ENCODE assay signal across 1 cellular context in the genomic region with DNA sequence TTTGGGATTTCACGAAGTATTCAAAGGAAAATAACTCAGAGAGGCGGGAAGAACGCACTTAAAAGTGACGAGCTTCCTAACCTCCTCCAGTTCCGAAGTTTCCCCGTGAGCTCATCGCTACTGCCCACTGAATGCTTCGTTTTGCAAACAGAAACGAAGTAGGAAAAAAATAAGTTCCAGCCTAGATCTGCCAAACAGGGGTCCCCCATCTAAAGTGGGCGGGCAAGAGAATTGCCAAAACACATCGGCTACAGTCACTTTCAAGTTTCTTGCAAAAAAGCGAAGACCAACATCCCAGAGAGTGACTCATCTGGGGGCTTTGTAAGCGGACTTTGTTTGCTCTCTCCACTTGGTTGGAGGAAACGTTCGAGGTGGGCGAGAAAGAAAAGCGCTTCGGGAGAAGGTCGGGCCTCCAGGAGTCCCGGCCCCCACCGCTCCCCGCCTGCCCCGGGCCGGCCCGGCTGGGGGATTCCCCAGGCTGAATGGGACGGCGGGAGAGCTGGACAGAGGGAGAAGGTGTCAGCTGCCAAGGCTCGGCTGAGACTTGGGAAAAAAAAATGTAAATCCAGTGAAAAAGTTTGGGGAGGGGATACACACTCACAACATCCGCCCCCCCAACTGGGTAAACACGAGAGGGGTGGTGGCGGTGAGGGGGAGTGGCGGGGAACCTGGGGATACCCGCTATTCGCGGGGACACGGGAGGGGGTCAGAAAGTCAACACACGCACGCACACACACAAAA.
TF ChIP-seq lines count a peak whose summit lies in the region.

No MANE protein-coding gene starts in this region.

TF ChIP-seq in HepG2, 621 proteins besides CTCF, POLR2A, EP300 and RAD21 (continued from another document and continues in another):
- TF ChIP-seq, protein P1, sequence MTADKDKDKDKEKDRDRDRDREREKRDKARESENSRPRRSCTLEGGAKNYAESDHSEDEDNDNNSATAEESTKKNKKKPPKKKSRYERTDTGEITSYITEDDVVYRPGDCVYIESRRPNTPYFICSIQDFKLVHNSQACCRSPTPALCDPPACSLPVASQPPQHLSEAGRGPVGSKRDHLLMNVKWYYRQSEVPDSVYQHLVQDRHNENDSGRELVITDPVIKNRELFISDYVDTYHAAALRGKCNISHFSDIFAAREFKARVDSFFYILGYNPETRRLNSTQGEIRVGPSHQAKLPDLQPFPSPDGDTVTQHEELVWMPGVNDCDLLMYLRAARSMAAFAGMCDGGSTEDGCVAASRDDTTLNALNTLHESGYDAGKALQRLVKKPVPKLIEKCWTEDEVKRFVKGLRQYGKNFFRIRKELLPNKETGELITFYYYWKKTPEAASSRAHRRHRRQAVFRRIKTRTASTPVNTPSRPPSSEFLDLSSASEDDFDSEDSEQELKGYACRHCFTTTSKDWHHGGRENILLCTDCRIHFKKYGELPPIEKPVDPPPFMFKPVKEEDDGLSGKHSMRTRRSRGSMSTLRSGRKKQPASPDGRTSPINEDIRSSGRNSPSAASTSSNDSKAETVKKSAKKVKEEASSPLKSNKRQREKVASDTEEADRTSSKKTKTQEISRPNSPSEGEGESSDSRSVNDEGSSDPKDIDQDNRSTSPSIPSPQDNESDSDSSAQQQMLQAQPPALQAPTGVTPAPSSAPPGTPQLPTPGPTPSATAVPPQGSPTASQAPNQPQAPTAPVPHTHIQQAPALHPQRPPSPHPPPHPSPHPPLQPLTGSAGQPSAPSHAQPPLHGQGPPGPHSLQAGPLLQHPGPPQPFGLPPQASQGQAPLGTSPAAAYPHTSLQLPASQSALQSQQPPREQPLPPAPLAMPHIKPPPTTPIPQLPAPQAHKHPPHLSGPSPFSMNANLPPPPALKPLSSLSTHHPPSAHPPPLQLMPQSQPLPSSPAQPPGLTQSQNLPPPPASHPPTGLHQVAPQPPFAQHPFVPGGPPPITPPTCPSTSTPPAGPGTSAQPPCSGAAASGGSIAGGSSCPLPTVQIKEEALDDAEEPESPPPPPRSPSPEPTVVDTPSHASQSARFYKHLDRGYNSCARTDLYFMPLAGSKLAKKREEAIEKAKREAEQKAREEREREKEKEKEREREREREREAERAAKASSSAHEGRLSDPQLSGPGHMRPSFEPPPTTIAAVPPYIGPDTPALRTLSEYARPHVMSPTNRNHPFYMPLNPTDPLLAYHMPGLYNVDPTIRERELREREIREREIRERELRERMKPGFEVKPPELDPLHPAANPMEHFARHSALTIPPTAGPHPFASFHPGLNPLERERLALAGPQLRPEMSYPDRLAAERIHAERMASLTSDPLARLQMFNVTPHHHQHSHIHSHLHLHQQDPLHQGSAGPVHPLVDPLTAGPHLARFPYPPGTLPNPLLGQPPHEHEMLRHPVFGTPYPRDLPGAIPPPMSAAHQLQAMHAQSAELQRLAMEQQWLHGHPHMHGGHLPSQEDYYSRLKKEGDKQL (CRISPR knock-in tag; IDR thresholded peaks at IDR 0.05; ENCODE audit: low read depth): no peak
- TF ChIP-seq, protein P2, sequence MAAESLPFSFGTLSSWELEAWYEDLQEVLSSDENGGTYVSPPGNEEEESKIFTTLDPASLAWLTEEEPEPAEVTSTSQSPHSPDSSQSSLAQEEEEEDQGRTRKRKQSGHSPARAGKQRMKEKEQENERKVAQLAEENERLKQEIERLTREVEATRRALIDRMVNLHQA (CRISPR knock-in tag; IDR thresholded peaks at IDR 0.05): no peak
- TF ChIP-seq NPAS2 (CRISPR knock-in tag; IDR thresholded peaks at IDR 0.05; ENCODE audit: borderline replicate concordance) (no peak), EED (CRISPR knock-in tag; IDR thresholded peaks at IDR 0.05) (no peak), DNMT1 (CRISPR knock-in tag; IDR thresholded peaks at IDR 0.05) (no peak), ONECUT2 (CRISPR knock-in tag; IDR thresholded peaks at IDR 0.05) (no peak), IKZF1 (IDR thresholded peaks at IDR 0.05) (no peak), ZNF556 (CRISPR knock-in tag; IDR thresholded peaks at IDR 0.05; ENCODE audit: borderline replicate concordance) (no peak), SMAD9 (CRISPR knock-in tag; IDR thresholded peaks at IDR 0.05) (no peak), ZNF160 (CRISPR knock-in tag; IDR thresholded peaks at IDR 0.05) (no peak), NR3C1 (CRISPR knock-in tag; IDR thresholded peaks at IDR 0.05) (no peak), ZIK1 (CRISPR knock-in tag; IDR thresholded peaks at IDR 0.05; ENCODE audit: borderline replicate concordance, low read depth) (no peak), PRMT3 (CRISPR knock-in tag; IDR thresholded peaks at IDR 0.05; ENCODE audit: borderline replicate concordance, low read depth) (no peak), ZNF660 (CRISPR knock-in tag; IDR thresholded peaks at IDR 0.05; ENCODE audit: borderline replicate concordance, low read depth) (no peak), FOXA3 (CRISPR knock-in tag; IDR thresholded peaks at IDR 0.05) (peak; percentile 57), TRIM24 (CRISPR knock-in tag; IDR thresholded peaks at IDR 0.05) (no peak), ASH2L (IDR thresholded peaks at IDR 0.05; ENCODE audit: insufficient read length, low read depth, low read length) (no peak), ZNF224 (CRISPR knock-in tag; IDR thresholded peaks at IDR 0.05) (no peak), ZSCAN30 (CRISPR knock-in tag; IDR thresholded peaks at IDR 0.05) (no peak), ZNF550 (CRISPR knock-in tag; IDR thresholded peaks at IDR 0.05; ENCODE audit: borderline replicate concordance) (no peak), ZNF468 (CRISPR knock-in tag; IDR thresholded peaks at IDR 0.05) (no peak), ZNF547 (CRISPR knock-in tag; IDR thresholded peaks at IDR 0.05) (no peak; the same call in 1 of the 2 replicates), ARHGAP35 (CRISPR knock-in tag; IDR thresholded peaks at IDR 0.05; ENCODE audit: borderline replicate concordance) (peak; percentile 13; the same call in 1 of the 2 replicates), GLI4 (CRISPR knock-in tag; IDR thresholded peaks at IDR 0.05; ENCODE audit: borderline replicate concordance) (no peak), HNRNPUL1 (IDR thresholded peaks at IDR 0.05; ENCODE audit: low read depth, low read length) (no peak), KLF6 (CRISPR knock-in tag; IDR thresholded peaks at IDR 0.05) (no peak; the same call in 1 of the 2 replicates), HNRNPLL (IDR thresholded peaks at IDR 0.05; ENCODE audit: low read depth, low read length, poor library complexity, severe bottlenecking) (peak; percentile 27), ZNF607 (CRISPR knock-in tag; IDR thresholded peaks at IDR 0.05; ENCODE audit: borderline replicate concordance) (no peak), ZNF724P (CRISPR knock-in tag; IDR thresholded peaks at IDR 0.05; ENCODE audit: borderline replicate concordance) (no peak), NFIB (CRISPR knock-in tag; IDR thresholded peaks at IDR 0.05; ENCODE audit: borderline replicate concordance) (no peak), SMC3 (IDR thresholded peaks at IDR 0.05; ENCODE audit: low read length) (peak; percentile 22), ZNF235 (CRISPR knock-in tag; IDR thresholded peaks at IDR 0.05; ENCODE audit: borderline replicate concordance) (peak; percentile 4; the same call in 1 of the 2 replicates), SNAI1 (CRISPR knock-in tag; IDR thresholded peaks at IDR 0.05; ENCODE audit: borderline replicate concordance) (no peak), STAG1 (CRISPR knock-in tag; IDR thresholded peaks at IDR 0.05) (0 out of 2 replicates have a peak, but pooled peaks have one; percentile 3)
- TF ChIP-seq, protein P3, sequence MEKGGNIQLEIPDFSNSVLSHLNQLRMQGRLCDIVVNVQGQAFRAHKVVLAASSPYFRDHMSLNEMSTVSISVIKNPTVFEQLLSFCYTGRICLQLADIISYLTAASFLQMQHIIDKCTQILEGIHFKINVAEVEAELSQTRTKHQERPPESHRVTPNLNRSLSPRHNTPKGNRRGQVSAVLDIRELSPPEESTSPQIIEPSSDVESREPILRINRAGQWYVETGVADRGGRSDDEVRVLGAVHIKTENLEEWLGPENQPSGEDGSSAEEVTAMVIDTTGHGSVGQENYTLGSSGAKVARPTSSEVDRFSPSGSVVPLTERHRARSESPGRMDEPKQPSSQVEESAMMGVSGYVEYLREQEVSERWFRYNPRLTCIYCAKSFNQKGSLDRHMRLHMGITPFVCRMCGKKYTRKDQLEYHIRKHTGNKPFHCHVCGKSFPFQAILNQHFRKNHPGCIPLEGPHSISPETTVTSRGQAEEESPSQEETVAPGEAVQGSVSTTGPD (CRISPR knock-in tag; IDR thresholded peaks at IDR 0.05): no peak; the same call in 1 of the 2 replicates
- TF ChIP-seq, protein P4, sequence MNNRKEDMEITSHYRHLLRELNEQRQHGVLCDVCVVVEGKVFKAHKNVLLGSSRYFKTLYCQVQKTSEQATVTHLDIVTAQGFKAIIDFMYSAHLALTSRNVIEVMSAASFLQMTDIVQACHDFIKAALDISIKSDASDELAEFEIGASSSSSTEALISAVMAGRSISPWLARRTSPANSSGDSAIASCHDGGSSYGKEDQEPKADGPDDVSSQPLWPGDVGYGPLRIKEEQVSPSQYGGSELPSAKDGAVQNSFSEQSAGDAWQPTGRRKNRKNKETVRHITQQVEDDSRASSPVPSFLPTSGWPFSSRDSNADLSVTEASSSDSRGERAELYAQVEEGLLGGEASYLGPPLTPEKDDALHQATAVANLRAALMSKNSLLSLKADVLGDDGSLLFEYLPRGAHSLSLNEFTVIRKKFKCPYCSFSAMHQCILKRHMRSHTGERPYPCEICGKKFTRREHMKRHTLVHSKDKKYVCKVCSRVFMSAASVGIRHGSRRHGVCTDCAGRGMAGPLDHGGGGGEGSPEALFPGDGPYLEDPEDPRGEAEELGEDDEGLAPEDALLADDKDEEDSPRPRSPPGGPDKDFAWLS (CRISPR knock-in tag; IDR thresholded peaks at IDR 0.05; ENCODE audit: borderline replicate concordance): no peak; the same call in 1 of the 2 replicates
- TF ChIP-seq, protein P5, sequence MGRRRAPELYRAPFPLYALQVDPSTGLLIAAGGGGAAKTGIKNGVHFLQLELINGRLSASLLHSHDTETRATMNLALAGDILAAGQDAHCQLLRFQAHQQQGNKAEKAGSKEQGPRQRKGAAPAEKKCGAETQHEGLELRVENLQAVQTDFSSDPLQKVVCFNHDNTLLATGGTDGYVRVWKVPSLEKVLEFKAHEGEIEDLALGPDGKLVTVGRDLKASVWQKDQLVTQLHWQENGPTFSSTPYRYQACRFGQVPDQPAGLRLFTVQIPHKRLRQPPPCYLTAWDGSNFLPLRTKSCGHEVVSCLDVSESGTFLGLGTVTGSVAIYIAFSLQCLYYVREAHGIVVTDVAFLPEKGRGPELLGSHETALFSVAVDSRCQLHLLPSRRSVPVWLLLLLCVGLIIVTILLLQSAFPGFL (CRISPR knock-in tag; IDR thresholded peaks at IDR 0.05): no peak
- TF ChIP-seq, protein P6, sequence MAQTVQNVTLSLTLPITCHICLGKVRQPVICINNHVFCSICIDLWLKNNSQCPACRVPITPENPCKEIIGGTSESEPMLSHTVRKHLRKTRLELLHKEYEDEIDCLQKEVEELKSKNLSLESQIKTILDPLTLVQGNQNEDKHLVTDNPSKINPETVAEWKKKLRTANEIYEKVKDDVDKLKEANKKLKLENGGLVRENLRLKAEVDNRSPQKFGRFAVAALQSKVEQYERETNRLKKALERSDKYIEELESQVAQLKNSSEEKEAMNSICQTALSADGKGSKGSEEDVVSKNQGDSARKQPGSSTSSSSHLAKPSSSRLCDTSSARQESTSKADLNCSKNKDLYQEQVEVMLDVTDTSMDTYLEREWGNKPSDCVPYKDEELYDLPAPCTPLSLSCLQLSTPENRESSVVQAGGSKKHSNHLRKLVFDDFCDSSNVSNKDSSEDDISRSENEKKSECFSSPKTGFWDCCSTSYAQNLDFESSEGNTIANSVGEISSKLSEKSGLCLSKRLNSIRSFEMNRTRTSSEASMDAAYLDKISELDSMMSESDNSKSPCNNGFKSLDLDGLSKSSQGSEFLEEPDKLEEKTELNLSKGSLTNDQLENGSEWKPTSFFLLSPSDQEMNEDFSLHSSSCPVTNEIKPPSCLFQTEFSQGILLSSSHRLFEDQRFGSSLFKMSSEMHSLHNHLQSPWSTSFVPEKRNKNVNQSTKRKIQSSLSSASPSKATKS (CRISPR knock-in tag; IDR thresholded peaks at IDR 0.05): no peak
- TF ChIP-seq, protein P7, sequence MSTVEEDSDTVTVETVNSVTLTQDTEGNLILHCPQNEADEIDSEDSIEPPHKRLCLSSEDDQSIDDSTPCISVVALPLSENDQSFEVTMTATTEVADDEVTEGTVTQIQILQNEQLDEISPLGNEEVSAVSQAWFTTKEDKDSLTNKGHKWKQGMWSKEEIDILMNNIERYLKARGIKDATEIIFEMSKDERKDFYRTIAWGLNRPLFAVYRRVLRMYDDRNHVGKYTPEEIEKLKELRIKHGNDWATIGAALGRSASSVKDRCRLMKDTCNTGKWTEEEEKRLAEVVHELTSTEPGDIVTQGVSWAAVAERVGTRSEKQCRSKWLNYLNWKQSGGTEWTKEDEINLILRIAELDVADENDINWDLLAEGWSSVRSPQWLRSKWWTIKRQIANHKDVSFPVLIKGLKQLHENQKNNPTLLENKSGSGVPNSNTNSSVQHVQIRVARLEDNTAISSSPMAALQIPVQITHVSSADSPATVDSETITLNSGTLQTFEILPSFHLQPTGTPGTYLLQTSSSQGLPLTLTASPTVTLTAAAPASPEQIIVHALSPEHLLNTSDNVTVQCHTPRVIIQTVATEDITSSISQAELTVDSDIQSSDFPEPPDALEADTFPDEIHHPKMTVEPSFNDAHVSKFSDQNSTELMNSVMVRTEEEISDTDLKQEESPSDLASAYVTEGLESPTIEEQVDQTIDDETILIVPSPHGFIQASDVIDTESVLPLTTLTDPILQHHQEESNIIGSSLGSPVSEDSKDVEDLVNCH (CRISPR knock-in tag; IDR thresholded peaks at IDR 0.05): no peak
- TF ChIP-seq, protein P8, sequence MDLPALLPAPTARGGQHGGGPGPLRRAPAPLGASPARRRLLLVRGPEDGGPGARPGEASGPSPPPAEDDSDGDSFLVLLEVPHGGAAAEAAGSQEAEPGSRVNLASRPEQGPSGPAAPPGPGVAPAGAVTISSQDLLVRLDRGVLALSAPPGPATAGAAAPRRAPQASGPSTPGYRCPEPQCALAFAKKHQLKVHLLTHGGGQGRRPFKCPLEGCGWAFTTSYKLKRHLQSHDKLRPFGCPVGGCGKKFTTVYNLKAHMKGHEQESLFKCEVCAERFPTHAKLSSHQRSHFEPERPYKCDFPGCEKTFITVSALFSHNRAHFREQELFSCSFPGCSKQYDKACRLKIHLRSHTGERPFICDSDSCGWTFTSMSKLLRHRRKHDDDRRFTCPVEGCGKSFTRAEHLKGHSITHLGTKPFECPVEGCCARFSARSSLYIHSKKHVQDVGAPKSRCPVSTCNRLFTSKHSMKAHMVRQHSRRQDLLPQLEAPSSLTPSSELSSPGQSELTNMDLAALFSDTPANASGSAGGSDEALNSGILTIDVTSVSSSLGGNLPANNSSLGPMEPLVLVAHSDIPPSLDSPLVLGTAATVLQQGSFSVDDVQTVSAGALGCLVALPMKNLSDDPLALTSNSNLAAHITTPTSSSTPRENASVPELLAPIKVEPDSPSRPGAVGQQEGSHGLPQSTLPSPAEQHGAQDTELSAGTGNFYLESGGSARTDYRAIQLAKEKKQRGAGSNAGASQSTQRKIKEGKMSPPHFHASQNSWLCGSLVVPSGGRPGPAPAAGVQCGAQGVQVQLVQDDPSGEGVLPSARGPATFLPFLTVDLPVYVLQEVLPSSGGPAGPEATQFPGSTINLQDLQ (CRISPR knock-in tag; IDR thresholded peaks at IDR 0.05): no peak
- TF ChIP-seq, protein P9, sequence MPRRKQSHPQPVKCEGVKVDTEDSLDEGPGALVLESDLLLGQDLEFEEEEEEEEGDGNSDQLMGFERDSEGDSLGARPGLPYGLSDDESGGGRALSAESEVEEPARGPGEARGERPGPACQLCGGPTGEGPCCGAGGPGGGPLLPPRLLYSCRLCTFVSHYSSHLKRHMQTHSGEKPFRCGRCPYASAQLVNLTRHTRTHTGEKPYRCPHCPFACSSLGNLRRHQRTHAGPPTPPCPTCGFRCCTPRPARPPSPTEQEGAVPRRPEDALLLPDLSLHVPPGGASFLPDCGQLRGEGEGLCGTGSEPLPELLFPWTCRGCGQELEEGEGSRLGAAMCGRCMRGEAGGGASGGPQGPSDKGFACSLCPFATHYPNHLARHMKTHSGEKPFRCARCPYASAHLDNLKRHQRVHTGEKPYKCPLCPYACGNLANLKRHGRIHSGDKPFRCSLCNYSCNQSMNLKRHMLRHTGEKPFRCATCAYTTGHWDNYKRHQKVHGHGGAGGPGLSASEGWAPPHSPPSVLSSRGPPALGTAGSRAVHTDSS (CRISPR knock-in tag; conservative IDR thresholded peaks at IDR 0.05): no peak
